In the genomic region with DNA sequence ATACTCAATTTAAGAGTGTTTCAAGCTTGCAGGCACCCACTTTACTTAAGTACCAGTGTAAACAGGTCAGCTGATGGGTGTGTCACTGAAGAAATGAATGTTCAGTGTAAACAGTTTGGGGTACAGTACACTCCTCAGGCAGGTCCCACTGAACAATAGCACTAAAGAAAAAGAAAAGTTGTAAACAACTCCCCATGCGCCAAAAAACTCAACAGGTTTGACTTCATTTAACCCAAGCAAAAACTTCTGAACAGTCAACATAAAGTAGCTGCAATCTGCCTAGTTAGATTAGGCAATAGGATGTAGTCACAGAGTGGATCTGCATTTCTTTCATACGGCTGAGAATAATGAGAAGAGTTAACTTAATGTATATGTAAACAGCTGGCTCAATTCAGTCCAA, we compare ENCODE assay signal across 10 cellular contexts.
A peak's percentile ranks its signal among the peaks of the same experiment; 100 is the strongest.
DNase-seq lines count a peak whose midpoint lies in the region; ATAC-seq and TF ChIP-seq lines count a peak whose summit lies in the region.
"Had no signal": no experiment of that assay in that cellular context is flagged by ENCODE, and none has a peak within 500 bp of the region (broad histone marks: within the 10 kb centered on the region; RNA-seq: fewer than 3 reads in every experiment).

No MANE protein-coding gene starts in this region.

- H3K4me1 ChIP-seq in RWPE2 (ENCODE audit: insufficient read depth, poor library complexity, severe bottlenecking) (peaks cover 37% of the 10 kb centered on the region), prostate gland (replicated peaks) (no peaks in the 10 kb centered on the region), tibial nerve (peaks cover 0 to 7% (median 0%) of the 10 kb centered on the region in 4 donors)

- intact Hi-C loops in prostate gland (cut with DNase I): no loop called here

- TF ChIP-seq POLR2A in prostate gland (IDR thresholded peaks at IDR 0.05): no peak
- TF ChIP-seq POLR2A in tibial nerve (IDR thresholded peaks at IDR 0.05): no peak

- TF ChIP-seq EP300 in tibial nerve (IDR thresholded peaks at IDR 0.05): no peak

- DNase-seq in RWPE2 (ENCODE audit: low spot score) (no peak), iris pigment epithelial cell (ENCODE audit: low read depth) (peak; percentile 73), prostate gland (ENCODE audit: low spot score) (no peak), tibial nerve (ENCODE audit: low spot score in 2 of 2) (no peak), A172 (ENCODE audit: low spot score) (no peak)
- DNase-seq: NCI-H2171 treated with DMSO at 0.1 percent for 48 hours; stimulated activated CD4-positive, alpha-beta T cell treated with anti-CD3 and anti-CD28 coated beads, Interleukin-4, amount 100 ng/mL, for 4 hours had no signal

- H3K4me3 ChIP-seq in RWPE2 (ENCODE audit: severe bottlenecking) (no peak overlapping the region), prostate gland (no peak overlapping the region), tibial nerve (no peak overlapping the region)

- H3K27ac ChIP-seq in RWPE2 (ENCODE audit: poor library complexity, severe bottlenecking) (peak overlapping the region; percentile 85), prostate gland (no peak overlapping the region), tibial nerve (no peak overlapping the region)

- H3K27me3 ChIP-seq in RWPE2 (ENCODE audit: insufficient read depth, poor library complexity, severe bottlenecking) (no peaks in the 10 kb centered on the region), prostate gland (replicated peaks; ENCODE audit: insufficient read depth) (no peaks in the 10 kb centered on the region), tibial nerve (no peaks in the 10 kb centered on the region)

- TF ChIP-seq CTCF in RWPE2 (IDR thresholded peaks at IDR 0.05; ENCODE audit: poor library complexity, severe bottlenecking) (no peak), prostate gland (IDR thresholded peaks at IDR 0.05) (no peak), tibial nerve (IDR thresholded peaks at IDR 0.05) (no peak)

- H3K9me3 ChIP-seq in RWPE2 (ENCODE audit: severe bottlenecking) (no peaks in the 10 kb centered on the region), prostate gland (no peaks in the 10 kb centered on the region), tibial nerve (no peaks in the 10 kb centered on the region)

- WGBS in prostate gland: 79% methylated on average over 2 of the region's 2 CpGs
- 62 to 90% methylated on average over 2 of the region's 2 CpGs for WGBS in tibial nerve, 2 donors

- ATAC-seq in GM18508 (IDR thresholded peaks at IDR 0.05; ENCODE audit: insufficient read depth, unreplicated experiment) (peak; percentile 24), HG03354 (IDR thresholded peaks at IDR 0.05; ENCODE audit: poor library complexity, severe bottlenecking, unreplicated experiment) (peak; percentile 26), RWPE2 (ENCODE audit: low read depth) (peak; percentile 86), HG02571 (IDR thresholded peaks at IDR 0.05; ENCODE audit: unreplicated experiment) (no peak)

- no peaks in the 10 kb centered on the region for H3K36me3 ChIP-seq in RWPE2 (ENCODE audit: low read depth)
- H3K36me3 ChIP-seq in prostate gland: no peaks in the 10 kb centered on the region
- no peaks in the 10 kb centered on the region for H3K36me3 ChIP-seq in tibial nerve
